1 cellular context compared by ENCODE assay signal in the genomic region with DNA sequence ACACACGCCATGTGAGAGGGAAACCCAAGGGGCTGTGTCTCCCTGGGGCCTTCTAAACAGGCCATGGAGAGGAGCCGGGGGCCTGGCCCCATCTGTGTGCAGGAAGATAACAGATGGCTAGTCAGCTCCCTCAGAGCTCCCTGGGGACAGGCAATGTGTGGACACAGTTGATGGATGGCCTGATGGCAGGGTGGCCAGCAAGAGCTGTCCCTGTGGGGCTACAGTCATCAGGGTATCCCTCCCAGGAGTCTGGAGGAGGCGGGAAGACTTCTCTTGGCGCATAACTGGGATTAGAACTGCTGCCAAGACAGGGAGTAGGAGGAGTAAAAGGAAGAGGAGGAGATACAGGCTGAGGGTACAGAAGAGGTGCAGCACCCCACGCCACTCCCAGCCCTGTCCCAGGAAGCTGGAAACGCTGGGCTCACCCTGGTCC.
TF ChIP-seq lines count a peak whose summit lies in the region.

No MANE protein-coding gene starts in this region.

TF ChIP-seq in K562, 482 proteins besides CTCF, POLR2A, EP300 and RAD21 (continued from another document):
- TF ChIP-seq, protein P1, sequence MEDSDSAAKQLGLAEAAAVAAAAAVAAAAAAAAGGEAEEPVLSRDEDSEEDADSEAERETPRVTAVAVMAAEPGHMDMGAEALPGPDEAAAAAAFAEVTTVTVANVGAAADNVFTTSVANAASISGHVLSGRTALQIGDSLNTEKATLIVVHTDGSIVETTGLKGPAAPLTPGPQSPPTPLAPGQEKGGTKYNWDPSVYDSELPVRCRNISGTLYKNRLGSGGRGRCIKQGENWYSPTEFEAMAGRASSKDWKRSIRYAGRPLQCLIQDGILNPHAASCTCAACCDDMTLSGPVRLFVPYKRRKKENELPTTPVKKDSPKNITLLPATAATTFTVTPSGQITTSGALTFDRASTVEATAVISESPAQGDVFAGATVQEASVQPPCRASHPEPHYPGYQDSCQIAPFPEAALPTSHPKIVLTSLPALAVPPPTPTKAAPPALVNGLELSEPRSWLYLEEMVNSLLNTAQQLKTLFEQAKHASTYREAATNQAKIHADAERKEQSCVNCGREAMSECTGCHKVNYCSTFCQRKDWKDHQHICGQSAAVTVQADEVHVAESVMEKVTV (CRISPR knock-in tag; IDR thresholded peaks at IDR 0.05) = no peak
- no peak for TF ChIP-seq FOXJ3 (CRISPR knock-in tag; IDR thresholded peaks at IDR 0.05)
- TF ChIP-seq NFXL1 (CRISPR knock-in tag; IDR thresholded peaks at IDR 0.05) = no peak
- TF ChIP-seq RAD51 (IDR thresholded peaks at IDR 0.05; ENCODE audit: borderline replicate concordance, low read depth) = no peak
- no peak for TF ChIP-seq KDM4B (IDR thresholded peaks at IDR 0.05; ENCODE audit: borderline replicate concordance in 2 of 2, low read depth in 1 of 2)
- TF ChIP-seq, protein P2, sequence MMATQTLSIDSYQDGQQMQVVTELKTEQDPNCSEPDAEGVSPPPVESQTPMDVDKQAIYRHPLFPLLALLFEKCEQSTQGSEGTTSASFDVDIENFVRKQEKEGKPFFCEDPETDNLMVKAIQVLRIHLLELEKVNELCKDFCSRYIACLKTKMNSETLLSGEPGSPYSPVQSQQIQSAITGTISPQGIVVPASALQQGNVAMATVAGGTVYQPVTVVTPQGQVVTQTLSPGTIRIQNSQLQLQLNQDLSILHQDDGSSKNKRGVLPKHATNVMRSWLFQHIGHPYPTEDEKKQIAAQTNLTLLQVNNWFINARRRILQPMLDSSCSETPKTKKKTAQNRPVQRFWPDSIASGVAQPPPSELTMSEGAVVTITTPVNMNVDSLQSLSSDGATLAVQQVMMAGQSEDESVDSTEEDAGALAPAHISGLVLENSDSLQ (IDR thresholded peaks at IDR 0.05) = peak; percentile 92
- TF ChIP-seq YY1 (IDR thresholded peaks at IDR 0.05; ENCODE audit: borderline replicate concordance in 1 of 3, control insufficient read depth in 1 of 3, extremely low read depth in 1 of 3, insufficient read depth in 3 of 3, insufficient read length in 1 of 3, insufficient replicate concordance in 2 of 3, low read depth in 1 of 3, low read length in 2 of 3) = no peak
- peak; percentile 72 for TF ChIP-seq GATA2 (CRISPR knock-in tag; IDR thresholded peaks at IDR 0.05)
- TF ChIP-seq ZBTB17 (CRISPR knock-in tag; IDR thresholded peaks at IDR 0.05) = no peak
- TF ChIP-seq MYBL2 (IDR thresholded peaks at IDR 0.05; ENCODE audit: low read depth) = no peak
- TF ChIP-seq MYBL2 (CRISPR knock-in tag; IDR thresholded peaks at IDR 0.05; ENCODE audit: borderline replicate concordance) = no peak
- peak; percentile 84 for TF ChIP-seq CBFA2T2 (conservative IDR thresholded peaks at IDR 0.05)
- TF ChIP-seq, protein P3, sequence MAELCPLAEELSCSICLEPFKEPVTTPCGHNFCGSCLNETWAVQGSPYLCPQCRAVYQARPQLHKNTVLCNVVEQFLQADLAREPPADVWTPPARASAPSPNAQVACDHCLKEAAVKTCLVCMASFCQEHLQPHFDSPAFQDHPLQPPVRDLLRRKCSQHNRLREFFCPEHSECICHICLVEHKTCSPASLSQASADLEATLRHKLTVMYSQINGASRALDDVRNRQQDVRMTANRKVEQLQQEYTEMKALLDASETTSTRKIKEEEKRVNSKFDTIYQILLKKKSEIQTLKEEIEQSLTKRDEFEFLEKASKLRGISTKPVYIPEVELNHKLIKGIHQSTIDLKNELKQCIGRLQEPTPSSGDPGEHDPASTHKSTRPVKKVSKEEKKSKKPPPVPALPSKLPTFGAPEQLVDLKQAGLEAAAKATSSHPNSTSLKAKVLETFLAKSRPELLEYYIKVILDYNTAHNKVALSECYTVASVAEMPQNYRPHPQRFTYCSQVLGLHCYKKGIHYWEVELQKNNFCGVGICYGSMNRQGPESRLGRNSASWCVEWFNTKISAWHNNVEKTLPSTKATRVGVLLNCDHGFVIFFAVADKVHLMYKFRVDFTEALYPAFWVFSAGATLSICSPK (IDR thresholded peaks at IDR 0.05; ENCODE audit: borderline replicate concordance) = no peak
- peak in 1 of 2 experiments; percentile 77; a peak in 3 of 4 replicates for TF ChIP-seq MNT (conservative IDR thresholded peaks at IDR 0.05)
- no peak for TF ChIP-seq ZNF431 (CRISPR knock-in tag; IDR thresholded peaks at IDR 0.05)
- TF ChIP-seq FOXK2 (conservative IDR thresholded peaks at IDR 0.05 in 1 of 2, IDR thresholded peaks at IDR 0.05 in 1 of 2; ENCODE audit: low read depth in 2 of 2) = peak; percentile 50 to 60; a peak in 1 of 4 replicates
- no peak for TF ChIP-seq GABPA (tag; conservative IDR thresholded peaks at IDR 0.05; ENCODE audit: low read depth)
- TF ChIP-seq ZNF785 (CRISPR knock-in tag; IDR thresholded peaks at IDR 0.05) = no peak
- peak; percentile 48 to 79; a peak in 2 of 4 replicates for TF ChIP-seq KDM1A (IDR thresholded peaks at IDR 0.05)
- no peak for TF ChIP-seq SP1 (CRISPR knock-in tag; IDR thresholded peaks at IDR 0.05)
- TF ChIP-seq, protein P4, sequence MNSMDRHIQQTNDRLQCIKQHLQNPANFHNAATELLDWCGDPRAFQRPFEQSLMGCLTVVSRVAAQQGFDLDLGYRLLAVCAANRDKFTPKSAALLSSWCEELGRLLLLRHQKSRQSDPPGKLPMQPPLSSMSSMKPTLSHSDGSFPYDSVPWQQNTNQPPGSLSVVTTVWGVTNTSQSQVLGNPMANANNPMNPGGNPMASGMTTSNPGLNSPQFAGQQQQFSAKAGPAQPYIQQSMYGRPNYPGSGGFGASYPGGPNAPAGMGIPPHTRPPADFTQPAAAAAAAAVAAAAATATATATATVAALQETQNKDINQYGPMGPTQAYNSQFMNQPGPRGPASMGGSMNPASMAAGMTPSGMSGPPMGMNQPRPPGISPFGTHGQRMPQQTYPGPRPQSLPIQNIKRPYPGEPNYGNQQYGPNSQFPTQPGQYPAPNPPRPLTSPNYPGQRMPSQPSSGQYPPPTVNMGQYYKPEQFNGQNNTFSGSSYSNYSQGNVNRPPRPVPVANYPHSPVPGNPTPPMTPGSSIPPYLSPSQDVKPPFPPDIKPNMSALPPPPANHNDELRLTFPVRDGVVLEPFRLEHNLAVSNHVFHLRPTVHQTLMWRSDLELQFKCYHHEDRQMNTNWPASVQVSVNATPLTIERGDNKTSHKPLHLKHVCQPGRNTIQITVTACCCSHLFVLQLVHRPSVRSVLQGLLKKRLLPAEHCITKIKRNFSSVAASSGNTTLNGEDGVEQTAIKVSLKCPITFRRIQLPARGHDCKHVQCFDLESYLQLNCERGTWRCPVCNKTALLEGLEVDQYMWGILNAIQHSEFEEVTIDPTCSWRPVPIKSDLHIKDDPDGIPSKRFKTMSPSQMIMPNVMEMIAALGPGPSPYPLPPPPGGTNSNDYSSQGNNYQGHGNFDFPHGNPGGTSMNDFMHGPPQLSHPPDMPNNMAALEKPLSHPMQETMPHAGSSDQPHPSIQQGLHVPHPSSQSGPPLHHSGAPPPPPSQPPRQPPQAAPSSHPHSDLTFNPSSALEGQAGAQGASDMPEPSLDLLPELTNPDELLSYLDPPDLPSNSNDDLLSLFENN (IDR thresholded peaks at IDR 0.05; ENCODE audit: low read depth in 2 of 2, low read length in 2 of 2) = no peak
- TF ChIP-seq L3MBTL2 (IDR thresholded peaks at IDR 0.05) = peak; percentile 89
- no peak for TF ChIP-seq ZBTB1 (CRISPR knock-in tag; IDR thresholded peaks at IDR 0.05; ENCODE audit: borderline replicate concordance, low read depth)
- TF ChIP-seq AFF4 (CRISPR knock-in tag; IDR thresholded peaks at IDR 0.05) = no peak
- TF ChIP-seq CC2D1A (IDR thresholded peaks at IDR 0.05) = no peak
- TF ChIP-seq ETV5 (CRISPR knock-in tag; IDR thresholded peaks at IDR 0.05; ENCODE audit: low read depth) = no peak
- peak; percentile 43 for TF ChIP-seq BHLHE40 (IDR thresholded peaks at IDR 0.05; ENCODE audit: low read length)
- peak in 1 of 2 experiments; percentile 36; a peak in 2 of 4 replicates for TF ChIP-seq TRIM24 (IDR thresholded peaks at IDR 0.05)
TF ChIP-seq in K562: peak in this region for 80.
